Comparison of ENCODE assay signal across 8 cellular contexts in the genomic region with DNA sequence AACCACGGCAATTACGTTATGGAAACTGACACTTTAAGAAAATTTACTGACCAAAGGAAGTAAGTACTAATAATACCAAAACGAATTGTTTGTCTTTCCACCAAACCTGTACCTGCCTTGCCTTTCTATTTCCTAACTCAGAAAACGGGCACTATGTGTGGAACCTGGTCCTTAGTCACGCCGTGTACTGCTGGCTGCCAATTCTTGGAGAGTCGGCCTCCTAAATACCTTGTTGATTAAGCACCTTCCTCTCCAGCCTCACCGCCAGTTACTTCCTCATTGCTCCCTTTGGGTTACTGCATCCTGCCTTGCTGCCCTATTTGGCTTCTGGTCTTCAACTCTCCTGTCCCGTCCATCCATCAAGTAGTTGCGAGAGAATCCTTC. TPM values are rescaled to one million over a fixed set of nuclear protein-coding genes. Genes with fewer than 3 reads are reported as not detected.
DNase-seq lines count a peak whose midpoint lies in the region; ATAC-seq and TF ChIP-seq lines count a peak whose summit lies in the region.
"Not testable (repeated sequence)": the region's sequence is repeated elsewhere in the genome, so short reads cannot be mapped to it uniquely, and the experiment has no call there.

No MANE protein-coding gene starts in this region.

- not testable (repeated sequence) for H3K36me3 Mint-ChIP-seq in activated naive CD4-positive, alpha-beta T cell treated with anti-CD3 and anti-CD28 coated beads for 36 hours (ENCODE audit: low read depth)

- not testable (repeated sequence) for H3K9me3 ChIP-seq in BE2C; HUES48 (ENCODE audit: control insufficient read depth, insufficient read depth, low read length); SK-N-MC (ENCODE audit: low read depth, low read length); lung (ENCODE audit: control insufficient read depth in 2 of 2, insufficient read depth in 1 of 2, low read length in 1 of 2); spleen

- not testable (repeated sequence) for TF ChIP-seq CTCF in BE2C (IDR thresholded peaks at IDR 0.05; ENCODE audit: low read depth, low read length); lung (IDR thresholded peaks at IDR 0.05; ENCODE audit: control extremely low read depth, extremely low read depth); spleen (IDR thresholded peaks at IDR 0.05 in 8 of 11, conservative IDR thresholded peaks at IDR 0.05 in 3 of 11)

- H3K27me3 Mint-ChIP-seq in activated naive CD4-positive, alpha-beta T cell treated with anti-CD3 and anti-CD28 coated beads for 36 hours (ENCODE audit: low read depth) = not testable (repeated sequence)

- H3K4me3 ChIP-seq in BE2C (ENCODE audit: low read depth, low read length) = peak overlapping the region; percentile 76
- H3K4me3 ChIP-seq in HUES48 (ENCODE audit: low read depth, low read length) = peak overlapping the region; percentile 72
- H3K4me3 ChIP-seq in SK-N-MC = peak overlapping the region; percentile 98
- H3K4me3 ChIP-seq in lung = not testable (repeated sequence)
- peak overlapping the region in 5 of 8 donors; percentile 28 to 73 (median 41) for H3K4me3 ChIP-seq in spleen

- ATAC-seq in GM19438 (IDR thresholded peaks at IDR 0.05; ENCODE audit: low read depth, unreplicated experiment) (peak; percentile 31), lung (ENCODE audit: insufficient read depth, low FRiP score) (peak; percentile 20)

- intact Hi-C loops in activated naive CD4-positive, alpha-beta T cell treated with anti-CD3 and anti-CD28 coated beads for 36 hours (cut with micrococcal nuclease) = loop anchor here (1.0 to 5.0 kb wide), 4 partner anchors 9 to 422 kb away; no protein-coding TSS in a partner anchor
- intact Hi-C loops in spleen (cut with DNase I; ENCODE audit: low total_unique reads) = not testable (repeated sequence)

- peaks cover 37% of the 10 kb centered on the region for H3K4me1 Mint-ChIP-seq in activated naive CD4-positive, alpha-beta T cell treated with anti-CD3 and anti-CD28 coated beads for 36 hours (ENCODE audit: low read depth)

- CTCF ChIA-PET in activated naive CD4-positive, alpha-beta T cell treated with anti-CD3 and anti-CD28 coated beads for 36 hours (lab: Charles Lee) = interaction anchor here (1.1 to 1.4 kb wide), 4 partner anchors 9 to 252 kb away, joined by 3 to 4 read pairs (median 4); no protein-coding TSS in a partner anchor

- peak overlapping the region; percentile 69 for H3K27ac Mint-ChIP-seq in activated naive CD4-positive, alpha-beta T cell treated with anti-CD3 and anti-CD28 coated beads for 36 hours

- not testable (repeated sequence) for H3K27ac ChIP-seq in HUES48 (ENCODE audit: low read depth, low read length); SK-N-MC; lung (ENCODE audit: low read depth in 1 of 2, low read length in 1 of 2)
- H3K27ac ChIP-seq in spleen = peak overlapping the region; percentile 30 to 90 (median 82)

- not testable (repeated sequence) for H3K27me3 ChIP-seq in BE2C; lung (ENCODE audit: control insufficient read depth, insufficient read depth); spleen (replicated peaks in 1 of 7)
- H3K27me3 ChIP-seq in HUES48 (ENCODE audit: control insufficient read depth, insufficient read depth, low read length) = peaks cover 14% of the 10 kb centered on the region

- not testable (repeated sequence) for H3K9me3 Mint-ChIP-seq in activated naive CD4-positive, alpha-beta T cell treated with anti-CD3 and anti-CD28 coated beads for 36 hours

- peak overlapping the region; percentile 79 for H3K4me3 Mint-ChIP-seq in activated naive CD4-positive, alpha-beta T cell treated with anti-CD3 and anti-CD28 coated beads for 36 hours

- peak; percentile 52 for TF ChIP-seq POLR2A in erythroblast (IDR thresholded peaks at IDR 0.05; ENCODE audit: low read length)
- not testable (repeated sequence) for TF ChIP-seq POLR2A in spleen (IDR thresholded peaks at IDR 0.05)

- H3K36me3 ChIP-seq in BE2C; HUES48 (ENCODE audit: control insufficient read depth, insufficient read depth, low read length); SK-N-MC (ENCODE audit: insufficient read depth, low read length); lung (ENCODE audit: control insufficient read depth in 2 of 2, insufficient read depth in 2 of 2, low read length in 2 of 2); spleen: not testable (repeated sequence)

- H3K9ac ChIP-seq in HUES48 (ENCODE audit: low read depth, low read length); SK-N-MC (ENCODE audit: insufficient read length): not testable (repeated sequence)

- DNase-seq in BE2C; SK-N-MC (ENCODE audit: low read depth, low spot score); lung (ENCODE audit: low spot score): not testable (repeated sequence)
- peak; percentile 16 for DNase-seq in activated naive CD4-positive, alpha-beta T cell treated with anti-CD3 and anti-CD28 coated beads for 36 hours
- DNase-seq in erythroblast (lab: John Stamatoyannopoulos, UW) (peak; percentile 72 to 81), spleen (peak; percentile 77)

- not testable (repeated sequence) for H3K4me1 ChIP-seq in BE2C; HUES48 (ENCODE audit: control insufficient read depth, insufficient read depth, low read length); lung (ENCODE audit: control insufficient read depth in 2 of 2, insufficient read depth in 2 of 2, low read length in 2 of 2)
- H3K4me1 ChIP-seq in spleen = peaks cover 0 to 57% (median 41%) of the 10 kb centered on the region in 6 donors

- 18 to 37% methylated on average over 10 of the region's 10 CpGs for WGBS in lung, 2 donors
- 13 to 21% (median 16%) methylated on average over 10 of the region's 10 CpGs for WGBS in spleen, 5 donors

RNA-seq across cellular contexts. Expression of gene FCGR3A, which starts 9.1 kb away (rescaled TPM):
- polyA plus RNA-seq in BE2C (2012; ENCODE audit: insufficient read depth, insufficient read length, low read depth) = not detected
- total RNA-seq in activated naive CD4-positive, alpha-beta T cell treated with anti-CD3 and anti-CD28 coated beads for 36 hours = under 1 TPM in 1 of 2 experiments, not detected in 1; 0.19 TPM
- total RNA-seq in lung (100 to 1,000 TPM in 1 of 2 donors, 10 to 100 TPM in 1; 33.3 to 110 TPM), spleen (100 to 1,000 TPM; 187 to 532 (median 359) TPM)
- polyA plus RNA-seq in lung (100 to 1,000 TPM in 1 of 2 donors, 10 to 100 TPM in 1; 27.1 to 211 TPM), spleen (10 to 100 TPM; 35.5 to 91.8 (median 59.0) TPM)

RNA-seq across cellular contexts. Expression of gene HSPA6, which starts 16.2 kb away (rescaled TPM):
- polyA plus RNA-seq in BE2C (2012; ENCODE audit: insufficient read depth, insufficient read length, low read depth) = 0.36 TPM
- total RNA-seq in activated naive CD4-positive, alpha-beta T cell treated with anti-CD3 and anti-CD28 coated beads for 36 hours = under 1 TPM; 0.12 to 0.25 TPM
- total RNA-seq in lung (10 to 100 TPM; 11.7 to 42.5 TPM), spleen (10 to 100 TPM; 13.0 to 52.2 (median 33.8) TPM)
- polyA plus RNA-seq in lung (10 to 100 TPM; 21.1 to 29.3 TPM), spleen (10 to 100 TPM in 1 of 3 donors, 1 to 10 TPM in 2; 3.6 to 12.4 (median 8.1) TPM)

RNA-seq across cellular contexts. Expression of gene FCGR2A, which starts 35.3 kb away (rescaled TPM):
- 0.49 TPM for polyA plus RNA-seq in BE2C (2012; ENCODE audit: insufficient read depth, insufficient read length, low read depth)
- total RNA-seq in activated naive CD4-positive, alpha-beta T cell treated with anti-CD3 and anti-CD28 coated beads for 36 hours = not detected
- total RNA-seq in lung (10 to 100 TPM; 83.7 to 94.9 TPM), spleen (100 to 1,000 TPM; 105 to 328 (median 160) TPM)
- polyA plus RNA-seq in lung (100 to 1,000 TPM in 1 of 2 donors, 10 to 100 TPM in 1; 37.6 to 204 TPM), spleen (10 to 100 TPM; 13.9 to 24.2 (median 24.1) TPM)

Comparison
In these comparisons a context has a peak if more than half of its experiments do, and no peak if none do; other contexts are left out.
1. RNA of gene FCGR3A, which starts 9.1 kb away (total RNA-seq): 187 to 532 TPM in spleen and 33.3 to 110 TPM in lung; 0.19 TPM in activated naive CD4-positive, alpha-beta T cell treated with anti-CD3 and anti-CD28 coated beads for 36 hours; every median in the first group is over 10 times any median in the second.
2. RNA of gene HSPA6, which starts 16.2 kb away (total RNA-seq): 11.7 to 42.5 TPM in lung and 13.0 to 52.2 TPM in spleen; 0.12 to 0.25 TPM in activated naive CD4-positive, alpha-beta T cell treated with anti-CD3 and anti-CD28 coated beads for 36 hours; every median in the first group is over 10 times any median in the second.
3. RNA of gene FCGR2A, which starts 35.3 kb away (total RNA-seq): 105 to 328 TPM in spleen and 83.7 to 94.9 TPM in lung; not detected in activated naive CD4-positive, alpha-beta T cell treated with anti-CD3 and anti-CD28 coated beads for 36 hours; every median in the first group is over 10 times any median in the second.